In the genomic region with DNA sequence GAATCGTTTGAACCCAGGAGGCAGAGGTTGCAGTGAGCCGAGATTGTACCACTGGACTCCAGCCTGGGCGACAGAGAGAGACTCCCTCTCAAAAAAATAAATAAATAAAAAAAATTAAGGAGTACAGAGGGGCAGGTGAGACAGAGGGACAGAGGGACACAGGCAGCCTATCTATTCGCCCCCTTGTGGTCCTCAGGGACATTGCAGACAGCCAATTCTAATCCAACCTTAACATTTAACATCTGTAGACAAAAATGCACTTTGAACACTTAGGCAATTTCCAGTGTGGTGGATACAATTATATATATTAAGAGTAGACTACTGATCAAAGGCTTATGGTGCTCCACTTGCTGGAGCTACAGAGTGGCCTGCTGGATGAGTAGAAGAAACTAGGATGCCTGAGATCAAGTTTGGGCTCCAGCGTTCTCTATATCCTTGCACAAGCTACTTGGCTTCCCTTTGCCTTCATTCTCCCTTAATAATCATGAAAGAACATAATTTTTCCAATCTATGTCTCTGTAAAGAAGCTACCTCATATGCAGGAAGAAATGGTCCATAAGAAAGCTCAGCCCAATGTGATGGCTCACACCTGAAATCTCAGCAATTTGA, we compare ENCODE assay signal across 8 cellular contexts. TPM values are rescaled to one million over a fixed set of nuclear protein-coding genes. Genes with fewer than 3 reads are reported as not detected.
DNase-seq lines count a peak whose midpoint lies in the region; ATAC-seq and TF ChIP-seq lines count a peak whose summit lies in the region.

No MANE protein-coding gene starts in this region.

- ATAC-seq in thoracic aorta (ENCODE audit: insufficient number of reproducible peaks, low FRiP score, low read depth) (no peak), HG02973 (IDR thresholded peaks at IDR 0.05; ENCODE audit: unreplicated experiment) (no peak)

- no peaks in the 10 kb centered on the region for H3K27me3 ChIP-seq in colonic mucosa
- H3K27me3 ChIP-seq in mesendoderm (ENCODE audit: insufficient read depth, low read length, poor library complexity): no peaks in the 10 kb centered on the region
- no peaks in the 10 kb centered on the region for H3K27me3 ChIP-seq in thoracic aorta (replicated peaks; ENCODE audit: insufficient read depth)

- no peak overlapping the region for H2BK15ac ChIP-seq in mesendoderm (replicated peaks; ENCODE audit: low read depth)

- H3K4ac ChIP-seq in mesendoderm (ENCODE audit: low read depth, low read length): no peak overlapping the region

- no peak overlapping the region for H3K56ac ChIP-seq in mesendoderm (ENCODE audit: low read length)

- no peaks in the 10 kb centered on the region for H3K9me3 ChIP-seq in colonic mucosa
- no peaks in the 10 kb centered on the region for H3K9me3 ChIP-seq in thoracic aorta

- no peaks in the 10 kb centered on the region for H3K36me3 Mint-ChIP-seq in T-helper 2 cell treated with Interferon-gamma antibody and Interleukin-4, amounts not matched to agents 5 μg/mL and 100 μg/mL, for 36 hours (ENCODE audit: low read depth)

- peaks cover 31% of the 10 kb centered on the region for H3K27me3 Mint-ChIP-seq in T-helper 2 cell treated with Interferon-gamma antibody and Interleukin-4, amounts not matched to agents 5 μg/mL and 100 μg/mL, for 36 hours (ENCODE audit: low read depth)

- no peaks in the 10 kb centered on the region for H3K36me3 ChIP-seq in colonic mucosa
- no peaks in the 10 kb centered on the region for H3K36me3 ChIP-seq in mesendoderm (ENCODE audit: control insufficient read depth, insufficient read depth, low read length)
- H3K36me3 ChIP-seq in thoracic aorta: no peaks in the 10 kb centered on the region

- no peaks in the 10 kb centered on the region for H3K4me1 ChIP-seq in colonic mucosa
- no peaks in the 10 kb centered on the region for H3K4me1 ChIP-seq in mesendoderm (ENCODE audit: control insufficient read depth, low read depth, low read length)
- no peaks in the 10 kb centered on the region for H3K4me1 ChIP-seq in thoracic aorta (ENCODE audit: control insufficient read depth in 1 of 2, low read depth in 2 of 2)

- no peak overlapping the region for H2BK120ac ChIP-seq in mesendoderm (ENCODE audit: low read depth, low read length)

- H3K4me3 Mint-ChIP-seq in T-helper 2 cell treated with Interferon-gamma antibody and Interleukin-4, amounts not matched to agents 5 μg/mL and 100 μg/mL, for 36 hours: no peak overlapping the region

- H3K4me3 ChIP-seq in LNCaP clone FGC (ENCODE audit: low read depth, low read length) (no peak overlapping the region), colonic mucosa (no peak overlapping the region), mesendoderm (ENCODE audit: low read length) (no peak overlapping the region), thoracic aorta (no peak overlapping the region)

- DNase-seq in T-helper 2 cell: peak in 4 of 5 experiments; percentile 15 to 47 (median 24)
- no peak for DNase-seq in T-helper 2 cell treated with Interferon-gamma antibody and Interleukin-4, amounts not matched to agents 5 μg/mL and 100 μg/mL, for 36 hours (ENCODE audit: low spot score)
- no peak for DNase-seq in LNCaP clone FGC (ENCODE audit: low read depth)
- DNase-seq in activated CD4-positive, CD25-positive, alpha-beta regulatory T cell treated with anti-CD3 and anti-CD28 coated beads, Interleukin-2, amount 50 U/mL, for 16 hours (ENCODE audit: low read depth, low spot score): peak; percentile 16
- DNase-seq in colonic mucosa: peak; percentile 57
- peak; percentile 44 for DNase-seq in mesendoderm
- DNase-seq in thoracic aorta (ENCODE audit: low spot score): no peak

- H3K27ac ChIP-seq in colonic mucosa: no peak overlapping the region
- H3K27ac ChIP-seq in mesendoderm (ENCODE audit: low read depth, low read length): no peak overlapping the region
- H3K27ac ChIP-seq in thoracic aorta: no peak overlapping the region

- intact Hi-C loops in colonic mucosa (cut with DNase I): no loop called here

- H3K23ac ChIP-seq in mesendoderm (ENCODE audit: low read length): no peak overlapping the region

- H3K79me1 ChIP-seq in mesendoderm (ENCODE audit: low read length): no peaks in the 10 kb centered on the region

- no peaks in the 10 kb centered on the region for H3K9me3 Mint-ChIP-seq in T-helper 2 cell treated with Interferon-gamma antibody and Interleukin-4, amounts not matched to agents 5 μg/mL and 100 μg/mL, for 36 hours

- H4K5ac ChIP-seq in mesendoderm (ENCODE audit: low read length): no peak overlapping the region

- no peak overlapping the region for H2AK5ac ChIP-seq in mesendoderm (ENCODE audit: low read length)

- H4K8ac ChIP-seq in mesendoderm (ENCODE audit: low read depth, low read length): no peak overlapping the region

- H3K4me2 ChIP-seq in mesendoderm (ENCODE audit: low read length): no peak overlapping the region

- no peaks in the 10 kb centered on the region for H3K4me1 Mint-ChIP-seq in T-helper 2 cell treated with Interferon-gamma antibody and Interleukin-4, amounts not matched to agents 5 μg/mL and 100 μg/mL, for 36 hours (ENCODE audit: low read depth)

- H3K9ac ChIP-seq in colonic mucosa (ENCODE audit: low read depth in 2 of 2, low read length in 2 of 2): no peak overlapping the region
- no peak overlapping the region for H3K9ac ChIP-seq in mesendoderm (ENCODE audit: low read length)

- no CpG with 5 or more reads among the region's 5 CpGs for WGBS in mesendoderm (ENCODE audit: extremely low coverage, insufficient coverage, low lambda C conversion rate)

- H3K79me2 ChIP-seq in mesendoderm (ENCODE audit: control insufficient read depth, insufficient read depth, low read length): no peaks in the 10 kb centered on the region

- TF ChIP-seq CTCF in LNCaP clone FGC (IDR thresholded peaks at IDR 0.05; ENCODE audit: control insufficient read depth, extremely low read depth, insufficient read depth) (peak; percentile 70), colonic mucosa (IDR thresholded peaks at IDR 0.05) (peak; percentile 80), thoracic aorta (IDR thresholded peaks at IDR 0.05) (peak; percentile 76)

- H3K27ac Mint-ChIP-seq in T-helper 2 cell treated with Interferon-gamma antibody and Interleukin-4, amounts not matched to agents 5 μg/mL and 100 μg/mL, for 36 hours: no peak overlapping the region

- no peak overlapping the region for H2BK5ac ChIP-seq in mesendoderm (ENCODE audit: low read length)

- H3K18ac ChIP-seq in mesendoderm (ENCODE audit: low read length): no peak overlapping the region

RNA-seq across cellular contexts. Expression of a gene that starts 8.2 kb away (rescaled TPM):
- total RNA-seq in colonic mucosa (10 to 100 TPM; 13.8 to 18.1 TPM), thoracic aorta (10 to 100 TPM; 22.1 to 28.4 TPM)
- 12.9 TPM for polyA plus RNA-seq in mesendoderm (2013, experiment 1 of 2)
- 12.5 TPM for polyA plus RNA-seq in mesendoderm (2013, experiment 2 of 2)

RNA-seq across cellular contexts. Expression of a gene that starts 31.8 kb away (rescaled TPM):
- under 1 TPM; 0.44 to 0.58 TPM for total RNA-seq in colonic mucosa
- polyA plus RNA-seq in mesendoderm (2013, experiment 1 of 2): 0.93 TPM
- 0.80 TPM for polyA plus RNA-seq in mesendoderm (2013, experiment 2 of 2)
- under 1 TPM in 1 of 2 donors, not detected in 1; 0.14 TPM for total RNA-seq in thoracic aorta

Comparison
In these comparisons a context has a peak if more than half of its experiments do, and no peak if none do; other contexts are left out.
1. DNase-seq: peak in T-helper 2 cell (4 of 5), activated CD4-positive, CD25-positive, alpha-beta regulatory T cell treated with anti-CD3 and anti-CD28 coated beads, Interleukin-2, amount 50 U/mL, for 16 hours (single experiment), colonic mucosa (single experiment) and mesendoderm (single experiment); none in T-helper 2 cell treated with Interferon-gamma antibody and Interleukin-4, amounts not matched to agents 5 μg/mL and 100 μg/mL, for 36 hours (single experiment), LNCaP clone FGC (single experiment) and thoracic aorta (single experiment).
2. Peak in every context shown above with its lines, with median percentiles within 50 percentile points of each other: CTCF ChIP-seq.